10 cellular contexts compared by ENCODE assay signal in the genomic region with DNA sequence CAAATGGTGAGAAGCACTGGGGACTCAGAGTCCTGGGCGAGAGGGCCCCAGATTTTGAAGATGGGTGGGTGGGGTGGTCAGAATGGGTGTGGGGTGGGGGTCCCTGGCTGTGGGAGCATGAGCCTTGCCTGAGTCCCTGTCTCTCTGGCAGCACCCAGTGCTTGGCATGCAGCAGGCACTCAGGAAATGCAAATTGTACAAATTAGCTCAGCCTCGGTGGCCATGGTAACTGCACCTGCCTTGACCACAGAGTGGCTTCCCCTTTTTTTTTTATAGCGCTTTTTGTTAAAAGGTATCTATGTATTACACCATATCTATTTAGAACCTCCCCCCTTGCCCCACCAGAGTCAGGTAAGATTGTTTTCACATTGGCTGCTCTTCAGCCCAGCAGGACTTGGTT. TPM values are rescaled to one million over a fixed set of nuclear protein-coding genes. Genes with fewer than 3 reads are reported as not detected.
DNase-seq lines count a peak whose midpoint lies in the region; ATAC-seq and TF ChIP-seq lines count a peak whose summit lies in the region.
"Had no signal": no experiment of that assay in that cellular context is flagged by ENCODE, and none has a peak within 500 bp of the region (broad histone marks: within the 10 kb centered on the region; RNA-seq: fewer than 3 reads in every experiment).

No MANE protein-coding gene starts in this region.

- H3K27ac Mint-ChIP-seq in nephron progenitor cell = no peak overlapping the region
- H3K27ac Mint-ChIP-seq: activated CD4-positive, alpha-beta T cell treated with anti-CD3 and anti-CD28 coated beads for 36 hours; CD14-positive monocyte had no signal

- peak; percentile 31 for DNase-seq in Right ventricle myocardium inferior (ENCODE audit: missing footprints)
- DNase-seq in Right ventricle myocardium superior = no peak
- peak; percentile 53 for DNase-seq in NCI-H146 (lab: John Stamatoyannopoulos, UW)
- no peak for DNase-seq in nephron progenitor cell
- DNase-seq in ureter (ENCODE audit: low spot score) = no peak
- no peak for DNase-seq in amniotic stem cell (lab: John Stamatoyannopoulos, UW)
- no peak for DNase-seq in pons (ENCODE audit: low spot score)
- DNase-seq: activated CD4-positive, alpha-beta T cell treated with anti-CD3 and anti-CD28 coated beads for 36 hours had no signal

- no peak for TF ChIP-seq CTCF in nephron progenitor cell (IDR thresholded peaks at IDR 0.05)

- peaks cover 34% of the 10 kb centered on the region for H3K4me1 Mint-ChIP-seq in nephron progenitor cell
- H3K4me1 Mint-ChIP-seq: activated CD4-positive, alpha-beta T cell treated with anti-CD3 and anti-CD28 coated beads for 36 hours had no signal

- H3K36me3 Mint-ChIP-seq in nephron progenitor cell (ENCODE audit: low read depth) = no peaks in the 10 kb centered on the region
- H3K36me3 Mint-ChIP-seq: CD14-positive monocyte had no signal

- intact Hi-C loops in Right ventricle myocardium inferior (cut with DNase I) (loop anchor here (10.0 kb wide), 1 partner anchor 142 kb away; no protein-coding TSS in a partner anchor), Right ventricle myocardium superior (cut with DNase I) (loop anchor here (10.0 kb wide), 1 partner anchor 142 kb away; no protein-coding TSS in a partner anchor)

- ATAC-seq in Right ventricle myocardium inferior (no peak), Right ventricle myocardium superior (ENCODE audit: poor library complexity) (no peak), HG02885 (IDR thresholded peaks at IDR 0.05; ENCODE audit: poor library complexity, unreplicated experiment) (peak; percentile 93)
- ATAC-seq: activated CD4-positive, alpha-beta T cell treated with anti-CD3 and anti-CD28 coated beads for 36 hours had no signal

- H3K9me3 Mint-ChIP-seq in nephron progenitor cell = no peaks in the 10 kb centered on the region

- H3K27me3 Mint-ChIP-seq in nephron progenitor cell (ENCODE audit: low read depth, poor library complexity) = peaks cover 67% of the 10 kb centered on the region

- no peak overlapping the region for H3K4me3 Mint-ChIP-seq in nephron progenitor cell
- H3K4me3 Mint-ChIP-seq: activated CD4-positive, alpha-beta T cell treated with anti-CD3 and anti-CD28 coated beads for 36 hours had no signal

RNA-seq across cellular contexts. Expression of a gene that starts 19.2 kb away (rescaled TPM):
- total RNA-seq in Right ventricle myocardium inferior (not detected), Right ventricle myocardium superior (not detected), ureter (20.6 TPM)

Comparison
In these comparisons a context has a peak if more than half of its experiments do, and no peak if none do; other contexts are left out.
1. DNase-seq: peak in Right ventricle myocardium inferior (single experiment) and NCI-H146 (single experiment); none in Right ventricle myocardium superior (single experiment), nephron progenitor cell (single experiment), ureter (single experiment), amniotic stem cell (single experiment) and pons (single experiment).
2. RNA of a gene that starts 19.2 kb away (total RNA-seq): 20.6 TPM in ureter (single experiment); not detected in Right ventricle myocardium superior (single experiment) and not detected in Right ventricle myocardium inferior (single experiment); every median in the first group is over 10 times any median in the second.